In the genomic region with DNA sequence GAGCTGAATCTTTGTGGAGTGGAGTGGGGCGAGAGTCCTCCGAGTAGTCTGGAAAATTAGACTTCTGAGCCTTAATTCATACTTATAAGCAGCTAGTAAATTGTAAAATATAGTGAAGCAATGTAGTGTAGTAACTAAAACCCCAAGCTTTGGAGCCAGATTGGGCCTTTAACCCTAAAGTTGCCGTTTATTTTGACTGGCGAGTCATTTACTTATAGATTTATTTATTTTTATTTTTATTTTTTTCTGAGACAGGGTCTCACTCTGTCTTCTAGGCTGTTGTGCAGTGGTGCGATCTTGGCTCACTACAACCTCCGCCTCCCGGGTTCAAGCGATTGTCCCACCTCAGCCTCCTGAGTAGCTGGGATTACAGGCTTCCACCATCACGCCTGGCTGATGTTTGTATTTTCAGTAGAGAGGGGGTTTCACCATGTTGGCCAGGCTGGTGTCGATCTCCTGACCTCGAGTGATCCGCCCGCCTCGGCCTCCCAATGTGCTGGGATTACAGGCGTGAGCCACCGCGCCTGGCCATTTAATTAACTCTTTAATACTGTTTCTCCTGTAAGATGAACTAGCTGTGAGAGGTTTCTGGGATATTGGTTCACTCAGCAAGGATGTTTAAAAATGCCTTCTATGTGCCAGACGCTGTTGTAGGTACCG, we compare ENCODE assay signal across 7 cellular contexts.
DNase-seq lines count a peak whose midpoint lies in the region; ATAC-seq lines count a peak whose summit lies in the region.

No MANE protein-coding gene starts in this region.

- peak overlapping the region; percentile 99 for H3K4me3 ChIP-seq in HUES48 (ENCODE audit: low read depth, low read length)
- H3K4me3 ChIP-seq in iPS-18c (ENCODE audit: insufficient read depth, low read depth, low read length): peak overlapping the region; percentile 86; the same call in 1 of the 2 replicates

- H3K4me1 ChIP-seq in HUES48 (ENCODE audit: control insufficient read depth, insufficient read depth, low read length): peaks cover 21% of the 10 kb centered on the region

- H3K4me3 Mint-ChIP-seq in activated naive CD8-positive, alpha-beta T cell: peak overlapping the region; percentile 100
- H3K4me3 Mint-ChIP-seq in stimulated activated naive CD8-positive, alpha-beta T cell treated with anti-CD3 and anti-CD28 coated beads, Interleukin-15, amount 100 ng/mL, for 72 hours: peak overlapping the region; percentile 93 to 95

- H3K9me3 Mint-ChIP-seq in activated naive CD8-positive, alpha-beta T cell (ENCODE audit: low read depth): no peaks in the 10 kb centered on the region
- no peaks in the 10 kb centered on the region for H3K9me3 Mint-ChIP-seq in stimulated activated naive CD8-positive, alpha-beta T cell treated with anti-CD3 and anti-CD28 coated beads, Interleukin-15, amount 100 ng/mL, for 72 hours

- H3K9me3 ChIP-seq in HUES48 (ENCODE audit: control insufficient read depth, insufficient read depth, low read length) (no peaks in the 10 kb centered on the region), iPS-18c (ENCODE audit: control insufficient read depth, insufficient read depth, low read length) (no peaks in the 10 kb centered on the region)

- H3K27me3 Mint-ChIP-seq in activated naive CD8-positive, alpha-beta T cell: no peaks in the 10 kb centered on the region
- no peaks in the 10 kb centered on the region for H3K27me3 Mint-ChIP-seq in stimulated activated naive CD8-positive, alpha-beta T cell treated with anti-CD3 and anti-CD28 coated beads, Interleukin-15, amount 100 ng/mL, for 72 hours

- peaks cover 36% of the 10 kb centered on the region for H3K36me3 ChIP-seq in HUES48 (ENCODE audit: control insufficient read depth, insufficient read depth, low read length)

- peaks cover 44% of the 10 kb centered on the region for H3K4me1 Mint-ChIP-seq in activated naive CD8-positive, alpha-beta T cell (ENCODE audit: low read depth)
- H3K4me1 Mint-ChIP-seq in stimulated activated naive CD8-positive, alpha-beta T cell treated with anti-CD3 and anti-CD28 coated beads, Interleukin-15, amount 100 ng/mL, for 72 hours: peaks cover 38% of the 10 kb centered on the region

- peaks cover 26% of the 10 kb centered on the region for H3K36me3 Mint-ChIP-seq in activated naive CD8-positive, alpha-beta T cell

- H3K27me3 ChIP-seq in HUES48 (ENCODE audit: control insufficient read depth, insufficient read depth, low read length): no peaks in the 10 kb centered on the region

- peak overlapping the region; percentile 100 for H3K9ac ChIP-seq in HUES48 (ENCODE audit: low read depth, low read length)

- peak overlapping the region; percentile 94 for H3K27ac ChIP-seq in HUES48 (ENCODE audit: low read depth, low read length)

- no peak for DNase-seq in stimulated activated naive CD8-positive, alpha-beta T cell treated with anti-CD3 and anti-CD28 coated beads, Interleukin-15, amount 100 ng/mL, for 72 hours
- no peak for DNase-seq in stimulated activated CD4-positive, alpha-beta T cell treated with anti-CD3 and anti-CD28 coated beads, Interleukin-4, amount 100 ng/mL, for 24 hours
- no peak for DNase-seq in stimulated activated CD4-positive, alpha-beta T cell treated with anti-CD3 and anti-CD28 coated beads, Interleukin-1b, Interleukin-23, amount 100 ng/mL, for 48 hours

- ATAC-seq in stimulated activated naive CD8-positive, alpha-beta T cell treated with anti-CD3 and anti-CD28 coated beads, Interleukin-15, amount 100 ng/mL, for 72 hours: no peak
- no peak for ATAC-seq in HG02610 (IDR thresholded peaks at IDR 0.05; ENCODE audit: unreplicated experiment)

- H3K27ac Mint-ChIP-seq in activated naive CD8-positive, alpha-beta T cell: peak overlapping the region; percentile 99
- H3K27ac Mint-ChIP-seq in stimulated activated naive CD8-positive, alpha-beta T cell treated with anti-CD3 and anti-CD28 coated beads, Interleukin-15, amount 100 ng/mL, for 72 hours: peak overlapping the region; percentile 99 to 100
